Comparison of ENCODE assay signal across 26 cellular contexts in the genomic region with DNA sequence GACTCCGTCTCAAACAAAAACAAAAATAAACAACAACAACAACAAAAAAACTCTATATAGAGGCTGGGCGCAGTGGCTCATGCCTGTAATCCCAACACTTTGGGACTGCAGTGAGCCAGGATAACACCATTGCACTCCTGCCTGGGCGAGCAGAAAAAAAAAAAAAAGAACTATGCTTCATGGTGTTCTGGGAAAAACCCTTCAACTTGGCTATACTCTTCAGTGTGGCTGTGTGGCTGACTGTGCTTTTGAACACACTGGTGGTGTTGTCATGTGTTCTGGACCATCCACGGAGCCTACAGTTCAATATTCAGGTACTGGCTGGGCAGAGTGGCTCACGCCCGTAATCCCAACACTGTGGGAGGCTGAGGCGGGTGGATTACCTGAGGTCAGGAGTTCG.
"Had no signal": no experiment of that assay in that cellular context is flagged by ENCODE, and none has a peak within 500 bp of the region (broad histone marks: within the 10 kb centered on the region; RNA-seq: fewer than 3 reads in every experiment).

No MANE protein-coding gene starts in this region.

- ATAC-seq: activated CD8-positive, alpha-beta T cell treated with anti-CD3 and anti-CD28 coated beads, Interleukin-2, amount 10 ng/mL, durations not matched to agents 7 days and 5 days; gastrocnemius medialis; left colon; mucosa of descending colon; right lobe of liver had no signal

- H3K27me3 ChIP-seq: esophagus squamous epithelium, gastrocnemius medialis, right lobe of liver, testis, uterus had no signal

- H3K36me3 ChIP-seq: esophagus squamous epithelium, gastrocnemius medialis, right lobe of liver, uterus had no signal

- H3K9me3 Mint-ChIP-seq: activated naive CD8-positive, alpha-beta T cell treated with anti-CD3 and anti-CD28 coated beads, Interleukin-2, amount 50 U/mL, for 24 hours; activated T-helper 1 cell treated with anti-CD3 and anti-CD28 coated beads, Interleukin-12 subunit alpha, Interleukin-12 subunit beta, Interleukin-2, Interleukin-4 antibody, amounts not matched to agents 30 ng/mL and 10 ng/mL and 1 ng/mL, durations not matched to agents 14 hours and 24 hours and 36 hours; endodermal cell; neural crest cell; stimulated activated effector memory CD8-positive, alpha-beta T cell treated with anti-CD3 and anti-CD28 coated beads, Interleukin-12 subunit alpha, Interleukin-12 subunit beta, amount 100 ng/mL, for 72 hours had no signal

- H3K9me3 ChIP-seq: esophagus squamous epithelium, gastrocnemius medialis, mucosa of descending colon, right lobe of liver, testis, uterus had no signal

- DNase-seq: activated CD4-positive, alpha-beta T cell treated with anti-CD3 and anti-CD28 coated beads, Interleukin-2, amount 50 U/mL, for 1 hour; activated CD4-positive, CD25-positive, alpha-beta regulatory T cell treated with anti-CD3 and anti-CD28 coated beads, Interleukin-2, amount 50 U/mL, for 72 hours; activated CD8-positive, alpha-beta T cell treated with anti-CD3 and anti-CD28 coated beads, Interleukin-2, amount 10 ng/mL, durations not matched to agents 7 days and 5 days; activated gamma-delta T cell; activated naive CD4-positive, alpha-beta T cell treated with anti-CD3 and anti-CD28 coated beads, Interleukin-2, amount 50 U/mL, for 16 hours; activated naive CD8-positive, alpha-beta T cell treated with anti-CD3 and anti-CD28 coated beads, Interleukin-2, amount 50 U/mL, for 24 hours; cortex of kidney; endodermal cell; esophagus squamous epithelium; gastrocnemius medialis; head of caudate nucleus; hypothalamus; left colon; mesenchymal stem cell; mucosa of descending colon; occipital lobe; right lobe of liver; stimulated activated CD4-positive, alpha-beta T cell treated with anti-CD3 and anti-CD28 coated beads, Interleukin-1b, Interleukin-23, amount 100 ng/mL, for 48 hours; testis; trophoblast cell; uterus had no signal

- H3K4me1 ChIP-seq: esophagus squamous epithelium, gastrocnemius medialis, right lobe of liver, uterus had no signal

- H3K4me3 ChIP-seq: esophagus squamous epithelium, gastrocnemius medialis, mucosa of descending colon, right lobe of liver, skin epidermis, testis, uterus had no signal

- H3K4me1 Mint-ChIP-seq: neural crest cell had no signal

- H3K27ac ChIP-seq: esophagus squamous epithelium, gastrocnemius medialis, right lobe of liver, skin epidermis, testis, uterus, VCaP had no signal

- H3K4me3 Mint-ChIP-seq: activated CD8-positive, alpha-beta T cell treated with anti-CD3 and anti-CD28 coated beads, Interleukin-2, amount 10 ng/mL, durations not matched to agents 7 days and 5 days; activated naive CD8-positive, alpha-beta T cell treated with anti-CD3 and anti-CD28 coated beads, Interleukin-2, amount 50 U/mL, for 24 hours; activated T-helper 1 cell treated with anti-CD3 and anti-CD28 coated beads, Interleukin-12 subunit alpha, Interleukin-12 subunit beta, Interleukin-2, Interleukin-4 antibody, amounts not matched to agents 30 ng/mL and 10 ng/mL and 1 ng/mL, durations not matched to agents 14 hours and 24 hours and 36 hours; endodermal cell; neural crest cell; stimulated activated effector memory CD8-positive, alpha-beta T cell treated with anti-CD3 and anti-CD28 coated beads, Interleukin-12 subunit alpha, Interleukin-12 subunit beta, amount 100 ng/mL, for 72 hours had no signal

- H3K36me3 Mint-ChIP-seq: stimulated activated effector memory CD8-positive, alpha-beta T cell treated with anti-CD3 and anti-CD28 coated beads, Interleukin-12 subunit alpha, Interleukin-12 subunit beta, amount 100 ng/mL, for 72 hours had no signal

- H3K27me3 Mint-ChIP-seq: activated naive CD8-positive, alpha-beta T cell treated with anti-CD3 and anti-CD28 coated beads, Interleukin-2, amount 50 U/mL, for 24 hours had no signal

- H3K27ac Mint-ChIP-seq: activated CD8-positive, alpha-beta T cell treated with anti-CD3 and anti-CD28 coated beads, Interleukin-2, amount 10 ng/mL, durations not matched to agents 7 days and 5 days; activated naive CD8-positive, alpha-beta T cell treated with anti-CD3 and anti-CD28 coated beads, Interleukin-2, amount 50 U/mL, for 24 hours; activated T-helper 1 cell treated with anti-CD3 and anti-CD28 coated beads, Interleukin-12 subunit alpha, Interleukin-12 subunit beta, Interleukin-2, Interleukin-4 antibody, amounts not matched to agents 30 ng/mL and 10 ng/mL and 1 ng/mL, durations not matched to agents 14 hours and 24 hours and 36 hours; endodermal cell; stimulated activated effector memory CD8-positive, alpha-beta T cell treated with anti-CD3 and anti-CD28 coated beads, Interleukin-12 subunit alpha, Interleukin-12 subunit beta, amount 100 ng/mL, for 72 hours had no signal
